In the genomic region with DNA sequence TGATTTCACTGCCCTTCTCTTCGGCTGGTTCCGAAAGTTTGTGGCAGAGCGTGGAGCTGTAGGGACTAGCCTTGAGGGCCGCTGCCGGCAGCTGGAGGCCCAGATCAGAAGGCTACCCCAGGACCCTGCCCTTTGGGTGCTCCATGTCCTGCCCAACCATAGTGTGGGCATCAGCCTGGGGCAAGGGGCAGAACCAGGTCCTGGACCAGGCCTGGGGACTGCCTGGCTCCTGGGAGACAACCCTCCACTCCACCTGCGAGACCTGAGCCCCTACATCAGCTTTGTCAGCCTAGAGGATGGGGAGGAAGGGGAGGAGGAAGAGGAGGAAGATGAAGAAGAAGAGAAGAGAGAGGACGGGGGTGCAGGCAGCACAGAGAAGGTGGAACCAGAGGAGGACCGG, we compare ENCODE assay signal across 13 cellular contexts. TPM values are rescaled to one million over a fixed set of nuclear protein-coding genes. Genes with fewer than 3 reads are reported as not detected.
A peak's percentile ranks its signal among the peaks of the same experiment; 100 is the strongest.
DNase-seq lines count a peak whose midpoint lies in the region; ATAC-seq and TF ChIP-seq lines count a peak whose summit lies in the region.
"Had no signal": no experiment of that assay in that cellular context is flagged by ENCODE, and none has a peak within 500 bp of the region (broad histone marks: within the 10 kb centered on the region; RNA-seq: fewer than 3 reads in every experiment).

No MANE protein-coding gene starts in this region.

- H3K27ac ChIP-seq in IMR-90 (ENCODE audit: insufficient read depth, low read length): no peak overlapping the region
- peak overlapping the region; percentile 93 for H3K27ac ChIP-seq in neutrophil
- H3K27ac ChIP-seq: brain microvascular endothelial cell had no signal

- no peak overlapping the region for H3K9ac ChIP-seq in IMR-90 (ENCODE audit: low read depth, low read length)

- 100% methylated on average over 3 of the region's 8 CpGs; no CpG with 5 or more reads in 1 of the 2 experiments for WGBS in IMR-90 (ENCODE audit: extremely low coverage in 2 of 2, insufficient read length in 1 of 2), 2 experiments

- no peak overlapping the region for H3K4me2 ChIP-seq in IMR-90 (ENCODE audit: low read depth, low read length)

- BruUV-seq in Caco-2 (replicated peaks; lab: Mats Ljungman, UMichigan) (no TSS peak), IMR-90 (replicated peaks; lab: Mats Ljungman, UMichigan) (no TSS peak)

- H2AFZ ChIP-seq in IMR-90 (replicated peaks; ENCODE audit: low read length, poor library complexity): peak overlapping the region; percentile 41

- H4K8ac ChIP-seq in IMR-90 (ENCODE audit: low read depth in 2 of 2, low read length in 2 of 2): no peak overlapping the region

- DNase-seq in Caco-2: no peak
- DNase-seq in IMR-90: no peak
- DNase-seq in amygdala (lab: John Stamatoyannopoulos, UW): no peak
- DNase-seq: brain microvascular endothelial cell, NCI-H2171, SHP77 treated with DMSO at 0.1 percent for 48 hours had no signal

- no peaks in the 10 kb centered on the region for H3K9me3 ChIP-seq in Caco-2
- no peaks in the 10 kb centered on the region for H3K9me3 ChIP-seq in IMR-90 (ENCODE audit: control insufficient read depth, insufficient read depth, low read length)
- no peaks in the 10 kb centered on the region for H3K9me3 ChIP-seq in neutrophil
- H3K9me3 ChIP-seq: right atrium auricular region, vagina had no signal

- H3K27ac Mint-ChIP-seq in Caco-2 (ENCODE audit: unreplicated experiment): peak overlapping the region; percentile 60
- H3K27ac Mint-ChIP-seq in dendritic cell treated with granulocyte-macrophage colony-stimulating factor and Interleukin-4, amounts not matched to agents 40 ng/mL and 50 ng/mL, for 4 days: peak overlapping the region; percentile 96

- H4K91ac ChIP-seq in IMR-90 (ENCODE audit: insufficient read depth, low read depth, low read length): no peak overlapping the region

- TF ChIP-seq CTCF in Caco-2 (IDR thresholded peaks at IDR 0.05; ENCODE audit: insufficient read depth in 1 of 2, low read depth in 1 of 2, low read length in 1 of 2, severe bottlenecking in 1 of 2, unreplicated experiment in 1 of 2): no peak
- no peak for TF ChIP-seq CTCF in IMR-90 (conservative IDR thresholded peaks at IDR 0.05; ENCODE audit: low read depth, low read length)
- TF ChIP-seq CTCF in neutrophil (IDR thresholded peaks at IDR 0.05): no peak

- H3K4me1 Mint-ChIP-seq in Caco-2 (ENCODE audit: low read depth, unreplicated experiment): peaks cover 8% of the 10 kb centered on the region
- H3K4me1 Mint-ChIP-seq in dendritic cell treated with granulocyte-macrophage colony-stimulating factor and Interleukin-4, amounts not matched to agents 40 ng/mL and 50 ng/mL, for 4 days (ENCODE audit: low read depth): peaks cover 47% of the 10 kb centered on the region

- H3K4me3 ChIP-seq in Caco-2 (ENCODE audit: low read depth, low read length): no peak overlapping the region
- no peak overlapping the region for H3K4me3 ChIP-seq in IMR-90 (ENCODE audit: insufficient read depth, low read depth, low read length)
- peak overlapping the region in 1 of 2 experiments; percentile 91 for H3K4me3 ChIP-seq in neutrophil (ENCODE audit: low read depth in 1 of 2, low read length in 1 of 2)

- TF ChIP-seq RAD21 in IMR-90 (IDR thresholded peaks at IDR 0.05; ENCODE audit: low read length): no peak

- H2BK5ac ChIP-seq in IMR-90 (ENCODE audit: low read depth, low read length, poor library complexity, severe bottlenecking): no peak overlapping the region

- H2AK5ac ChIP-seq in IMR-90 (ENCODE audit: low read depth, low read length): no peak overlapping the region

- in situ Hi-C loops in IMR-90 (cut with MboI; ENCODE audit: low sequenced_read_pairs): no loop called here

- H2BK120ac ChIP-seq in IMR-90 (ENCODE audit: low read depth, low read length): no peak overlapping the region

- H3K4ac ChIP-seq in IMR-90 (ENCODE audit: low read depth, low read length): no peak overlapping the region

- peak overlapping the region; percentile 80 for H3K4me3 Mint-ChIP-seq in Caco-2 (ENCODE audit: unreplicated experiment)
- peak overlapping the region; percentile 65 for H3K4me3 Mint-ChIP-seq in dendritic cell treated with granulocyte-macrophage colony-stimulating factor and Interleukin-4, amounts not matched to agents 40 ng/mL and 50 ng/mL, for 4 days

- TF ChIP-seq POLR2A in IMR-90 (IDR thresholded peaks at IDR 0.05; ENCODE audit: low read depth, low read length): no peak

- no peak overlapping the region for H2BK15ac ChIP-seq in IMR-90 (ENCODE audit: low read depth, low read length)

- H4K5ac ChIP-seq in IMR-90 (ENCODE audit: low read depth, low read length): no peak overlapping the region

- H3K14ac ChIP-seq in IMR-90 (replicated peaks; ENCODE audit: low read depth, low read length): no peak overlapping the region

- CTCF ChIA-PET in Caco-2 (lab: Charles Lee): interaction anchor here (0.6 kb wide), 1 partner anchor 173 kb away, joined by 3 read pairs; no protein-coding TSS in a partner anchor
- CTCF ChIA-PET in IMR-90 (lab: Yijun Ruan, JAX): no interaction called here

- no peaks in the 10 kb centered on the region for H3K27me3 Mint-ChIP-seq in Caco-2 (ENCODE audit: insufficient read depth, unreplicated experiment)
- H3K27me3 Mint-ChIP-seq in dendritic cell treated with granulocyte-macrophage colony-stimulating factor and Interleukin-4, amounts not matched to agents 40 ng/mL and 50 ng/mL, for 4 days: peaks cover 45% of the 10 kb centered on the region

- no peak overlapping the region for H3K18ac ChIP-seq in IMR-90 (ENCODE audit: low read depth, low read length)

- H2AK9ac ChIP-seq in IMR-90 (replicated peaks; ENCODE audit: low read depth, low read length, poor library complexity): peak overlapping the region; percentile 72

- no peak overlapping the region for H3K56ac ChIP-seq in IMR-90 (ENCODE audit: extremely low read depth, insufficient read depth, low read length)

- intact Hi-C loops in Caco-2 (cut with micrococcal nuclease; ENCODE audit: unreplicated experiment): no loop called here
- intact Hi-C loops in IMR-90 (cut with micrococcal nuclease): no loop called here
- intact Hi-C loops in dendritic cell treated with granulocyte-macrophage colony-stimulating factor and Interleukin-4, amounts not matched to agents 40 ng/mL and 50 ng/mL, for 4 days (cut with micrococcal nuclease): no loop called here

- H3K27me3 ChIP-seq in Caco-2 (replicated peaks; ENCODE audit: control insufficient read depth, insufficient read depth, low read length) (no peaks in the 10 kb centered on the region), IMR-90 (ENCODE audit: control insufficient read depth, insufficient read depth, low read length) (peaks cover 69% of the 10 kb centered on the region), neutrophil (peaks cover 82% of the 10 kb centered on the region)

- no peaks in the 10 kb centered on the region for H3K9me1 ChIP-seq in IMR-90 (ENCODE audit: insufficient read depth, low read length)

- no peaks in the 10 kb centered on the region for H3K4me1 ChIP-seq in Caco-2
- peaks cover 8% of the 10 kb centered on the region; the same call in 1 of the 2 replicates for H3K4me1 ChIP-seq in IMR-90 (ENCODE audit: control insufficient read depth, insufficient read depth, low read length)
- H3K4me1 ChIP-seq in neutrophil (ENCODE audit: control insufficient read depth in 1 of 2, insufficient read depth in 1 of 2, low read depth in 1 of 2, low read length in 1 of 2): peaks cover 33 to 38% of the 10 kb centered on the region in 2 experiments

- no peak overlapping the region for H3K23ac ChIP-seq in IMR-90 (ENCODE audit: low read depth, low read length)

- H2BK20ac ChIP-seq in IMR-90 (ENCODE audit: low read depth, low read length): no peak overlapping the region

- H3K79me1 ChIP-seq in IMR-90 (ENCODE audit: low read depth in 1 of 2, low read length in 2 of 2): no peaks in the 10 kb centered on the region

- H3K36me3 Mint-ChIP-seq in Caco-2 (ENCODE audit: insufficient read depth, unreplicated experiment): peaks cover 14% of the 10 kb centered on the region
- peaks cover 27% of the 10 kb centered on the region for H3K36me3 Mint-ChIP-seq in dendritic cell treated with granulocyte-macrophage colony-stimulating factor and Interleukin-4, amounts not matched to agents 40 ng/mL and 50 ng/mL, for 4 days (ENCODE audit: low read depth)

- H4K20me1 ChIP-seq in IMR-90 (ENCODE audit: insufficient read depth, low read length): no peaks in the 10 kb centered on the region

- dilution Hi-C loops in IMR-90 (cut with HindIII; ENCODE audit: low sequenced_read_pairs, unreplicated experiment): no loop called here

- POLR2A ChIA-PET in Caco-2 (lab: Charles Lee) (no interaction called here), IMR-90 (lab: Charles Lee; ENCODE audit: unreplicated experiment) (no interaction called here)

- H3K36me3 ChIP-seq in Caco-2 (ENCODE audit: control insufficient read depth, insufficient read depth, low read length): no peaks in the 10 kb centered on the region
- no peaks in the 10 kb centered on the region for H3K36me3 ChIP-seq in IMR-90 (ENCODE audit: control insufficient read depth, insufficient read depth, low read length)
- no peaks in the 10 kb centered on the region for H3K36me3 ChIP-seq in neutrophil
- H3K36me3 ChIP-seq: brain microvascular endothelial cell, right atrium auricular region, vagina had no signal

- ATAC-seq in IMR-90 (ENCODE audit: low read depth) (no peak), GM18909 (IDR thresholded peaks at IDR 0.05; ENCODE audit: poor library complexity, unreplicated experiment) (no peak), HG02759 (IDR thresholded peaks at IDR 0.05; ENCODE audit: unreplicated experiment) (no peak)

- no peaks in the 10 kb centered on the region for H3K9me3 Mint-ChIP-seq in Caco-2 (ENCODE audit: unreplicated experiment)
- H3K9me3 Mint-ChIP-seq in dendritic cell treated with granulocyte-macrophage colony-stimulating factor and Interleukin-4, amounts not matched to agents 40 ng/mL and 50 ng/mL, for 4 days: no peaks in the 10 kb centered on the region

RNA-seq across cellular contexts. Expression of gene CXCL16, which starts 0.9 kb away (rescaled TPM):
- 44.8 and 55.3 TPM in 2 replicates for total RNA-seq in Caco-2 (2022)
- 0.28 and 0.36 TPM in 2 replicates for total RNA-seq in IMR-90 (2012; rRNA removed)
- polyA plus RNA-seq in IMR-90 (2012; rRNA removed): 1.2 and 1.6 TPM in 2 replicates
- polyA plus RNA-seq in IMR-90 (2012; cell fraction: cytosol; rRNA removed): 0.97 and 2.4 TPM in 2 replicates
- 0.62 and 0.70 TPM in 2 replicates for polyA plus RNA-seq in IMR-90 (2012; cell fraction: nucleus; rRNA removed; ENCODE audit: low replicate concordance)

RNA-seq across cellular contexts. Expression of gene ZMYND15, which starts 1.0 kb away (rescaled TPM):
- total RNA-seq in Caco-2 (2022) (2.2 and 3.5 TPM in 2 replicates), IMR-90 (2012; rRNA removed) (under 0.01 TPM in 1 of 2 replicates, not detected in the other)
- polyA plus RNA-seq in IMR-90 (2012; rRNA removed): 0.07 and 0.14 TPM in 2 replicates
- polyA plus RNA-seq in IMR-90 (2012; cell fraction: cytosol; rRNA removed): 0.08 and 0.14 TPM in 2 replicates
- polyA plus RNA-seq in IMR-90 (2012; cell fraction: nucleus; rRNA removed; ENCODE audit: low replicate concordance): 0.55 and 0.61 TPM in 2 replicates
- total RNA-seq: fibroblast of villous mesenchyme, vagina had no signal

RNA-seq across cellular contexts. Expression of gene MED11, which starts 9.4 kb away (rescaled TPM):
- total RNA-seq in Caco-2 (2022) (9.1 and 9.4 TPM in 2 replicates), IMR-90 (2012; rRNA removed) (9.9 and 10.3 TPM in 2 replicates)
- polyA plus RNA-seq in IMR-90 (2012; rRNA removed): 23.3 and 24.1 TPM in 2 replicates
- 25.5 and 30.9 TPM in 2 replicates for polyA plus RNA-seq in IMR-90 (2012; cell fraction: cytosol; rRNA removed)
- polyA plus RNA-seq in IMR-90 (2012; cell fraction: nucleus; rRNA removed; ENCODE audit: low replicate concordance): 10.3 and 13.5 TPM in 2 replicates

RNA-seq across cellular contexts. Expression of gene ARRB2, which starts 30.2 kb away (rescaled TPM):
- 37.1 and 37.8 TPM in 2 replicates for total RNA-seq in Caco-2 (2022)
- 3.9 and 6.1 TPM in 2 replicates for total RNA-seq in IMR-90 (2012; rRNA removed)
- 10.6 and 12.5 TPM in 2 replicates for polyA plus RNA-seq in IMR-90 (2012; rRNA removed)
- 6.2 and 8.6 TPM in 2 replicates for polyA plus RNA-seq in IMR-90 (2012; cell fraction: cytosol; rRNA removed)
- 17.0 and 18.2 TPM in 2 replicates for polyA plus RNA-seq in IMR-90 (2012; cell fraction: nucleus; rRNA removed; ENCODE audit: low replicate concordance)

RNA-seq across cellular contexts. Expression of gene TM4SF5, which starts 31.1 kb away (rescaled TPM):
- total RNA-seq in Caco-2 (2022) (9.9 and 12.1 TPM in 2 replicates), IMR-90 (2012; rRNA removed) (not detected in 2 replicates)
- polyA plus RNA-seq in IMR-90 (2012; rRNA removed): not detected in 2 replicates
- not detected in 2 replicates for polyA plus RNA-seq in IMR-90 (2012; cell fraction: cytosol; rRNA removed)
- polyA plus RNA-seq in IMR-90 (2012; cell fraction: nucleus; rRNA removed; ENCODE audit: low replicate concordance): not detected in 2 replicates
- total RNA-seq: fibroblast of villous mesenchyme, right atrium auricular region, vagina had no signal

Comparison
In these comparisons a context has a peak if more than half of its experiments do, and no peak if none do; other contexts are left out.
1. RNA of gene CXCL16, which starts 0.9 kb away (total RNA-seq): 44.8 to 55.3 TPM in Caco-2; 0.28 to 0.36 TPM in IMR-90; every median in the first group is over 10 times any median in the second.